Comparison of ENCODE assay signal across 30 cellular contexts in genomic region chr2:240839152-240840143, GRCh38. TPM values are rescaled to one million over a fixed set of nuclear protein-coding genes. Genes with fewer than 3 reads are reported as not detected.
DNase-seq lines count a peak whose midpoint lies in the region; ATAC-seq, FAIRE-seq and TF ChIP-seq lines count a peak whose summit lies in the region.
"Had no signal": no experiment of that assay in that cellular context is flagged by ENCODE, and none has a peak within 500 bp of the region (broad histone marks: within the 10 kb centered on the region; RNA-seq: fewer than 3 reads in every experiment).

No MANE protein-coding gene starts in this region.

- no peak overlapping the region for H3K4me3 Mint-ChIP-seq in astrocyte (ENCODE audit: unreplicated experiment)
- H3K4me3 Mint-ChIP-seq: activated CD8-positive, alpha-beta memory T cell treated with anti-CD3 and anti-CD28 coated beads, Interleukin-2, amount 10 ng/mL, durations not matched to agents 7 days and 5 days; activated naive CD8-positive, alpha-beta T cell treated with anti-CD3 and anti-CD28 coated beads, Interleukin-2, amount 10 ng/mL, durations not matched to agents 7 days and 5 days; activated T-helper 17 cell treated with anti-CD3 and anti-CD28 coated beads, Interleukin-2, amount 50 U/mL, for 72 hours had no signal

- H3K36me3 Mint-ChIP-seq in astrocyte (ENCODE audit: low read depth, unreplicated experiment), result no peaks in the 10 kb centered on the region
- H3K36me3 Mint-ChIP-seq: activated CD8-positive, alpha-beta memory T cell treated with anti-CD3 and anti-CD28 coated beads, Interleukin-2, amount 10 ng/mL, durations not matched to agents 7 days and 5 days; activated naive CD8-positive, alpha-beta T cell treated with anti-CD3 and anti-CD28 coated beads, Interleukin-2, amount 10 ng/mL, durations not matched to agents 7 days and 5 days had no signal

- intact Hi-C loops in psoas muscle (cut with DNase I), result no loop called here

- FAIRE-seq in astrocyte (lab: Jason Lieb, UNC) (no peak), GM12891 (lab: Jason Lieb, UNC) (no peak)
- FAIRE-seq: keratinocyte, small intestine had no signal

- no peak overlapping the region for H3K4me3 ChIP-seq in astrocyte (ENCODE audit: insufficient read depth, low read depth, low read length)
- H3K4me3 ChIP-seq in osteoblast (ENCODE audit: insufficient read depth, low read length), result no peak overlapping the region
- H3K4me3 ChIP-seq in psoas muscle, result no peak overlapping the region
- H3K4me3 ChIP-seq: body of pancreas, lung, thyroid gland had no signal

- TF ChIP-seq POLR2A in GM12891 (IDR thresholded peaks at IDR 0.05; ENCODE audit: low read depth, low read length), result no peak

- in situ Hi-C loops in ACHN (cut with HindIII; ENCODE audit: low pct_ligation_motif_present, low pct_unique_long_range_greater_than_20kb, low sequenced_read_pairs), result no loop called here

- peak; percentile 40 for DNase-seq in ACHN
- DNase-seq in HT1080 (ENCODE audit: low read depth), result peak; percentile 67
- peak; percentile 36 for DNase-seq in astrocyte (ENCODE audit: low read depth)
- DNase-seq in osteoblast (ENCODE audit: insufficient read length, low spot score, missing footprints), result peak; percentile 71
- no peak for DNase-seq in psoas muscle
- DNase-seq in GM12891 (ENCODE audit: insufficient read length, low spot score), result no peak
- DNase-seq in NAMALWA (ENCODE audit: low spot score), result no peak
- DNase-seq: activated CD4-positive, alpha-beta T cell treated with anti-CD3 and anti-CD28 coated beads for 48 hours; activated CD8-positive, alpha-beta memory T cell treated with anti-CD3 and anti-CD28 coated beads, Interleukin-2, amount 10 ng/mL, durations not matched to agents 7 days and 5 days; effector CD4-positive, alpha-beta T cell; GDM1; NCI-H1048; stimulated activated CD4-positive, alpha-beta T cell treated with anti-CD3 and anti-CD28 coated beads, Interleukin-2, amount 100 ng/mL, for 48 hours; stimulated activated naive CD4-positive, alpha-beta T cell treated with Interleukin-2 at 50 U/mL for 16 hours; T-helper 1 cell had no signal

- no peaks in the 10 kb centered on the region for H3K9me3 ChIP-seq in astrocyte (ENCODE audit: insufficient read depth, low read depth, low read length)
- no peaks in the 10 kb centered on the region for H3K9me3 ChIP-seq in osteoblast (ENCODE audit: low read depth, low read length)
- no peaks in the 10 kb centered on the region for H3K9me3 ChIP-seq in psoas muscle
- H3K9me3 ChIP-seq: body of pancreas, neutrophil, thyroid gland had no signal

- H3K27me3 ChIP-seq in astrocyte (ENCODE audit: insufficient read depth, low read length) (peaks cover 12% of the 10 kb centered on the region), osteoblast (ENCODE audit: insufficient read depth, low read length) (peaks cover 33% of the 10 kb centered on the region), psoas muscle (ENCODE audit: insufficient read depth in 3 of 3, low read length in 2 of 3) (no peaks in the 10 kb centered on the region)
- H3K27me3 ChIP-seq: body of pancreas, thyroid gland had no signal

- H2AFZ ChIP-seq in astrocyte (ENCODE audit: low read depth, low read length), result no peak overlapping the region
- no peak overlapping the region for H2AFZ ChIP-seq in osteoblast (ENCODE audit: low read length)

- ATAC-seq in GM18511 (IDR thresholded peaks at IDR 0.05; ENCODE audit: unreplicated experiment), result no peak
- no peak for ATAC-seq in psoas muscle
- ATAC-seq: activated T-helper 17 cell treated with anti-CD3 and anti-CD28 coated beads, Interleukin-2, amount 50 U/mL, for 72 hours had no signal

- no peaks in the 10 kb centered on the region for H3K4me1 Mint-ChIP-seq in astrocyte (ENCODE audit: low read depth, unreplicated experiment)
- H3K4me1 Mint-ChIP-seq: activated CD8-positive, alpha-beta memory T cell treated with anti-CD3 and anti-CD28 coated beads, Interleukin-2, amount 10 ng/mL, durations not matched to agents 7 days and 5 days; activated naive CD8-positive, alpha-beta T cell treated with anti-CD3 and anti-CD28 coated beads, Interleukin-2, amount 10 ng/mL, durations not matched to agents 7 days and 5 days; activated T-helper 17 cell treated with anti-CD3 and anti-CD28 coated beads, Interleukin-2, amount 50 U/mL, for 72 hours had no signal

- H3K4me1 ChIP-seq in astrocyte (ENCODE audit: insufficient read depth, low read length), result peaks cover 5% of the 10 kb centered on the region
- H3K4me1 ChIP-seq in osteoblast (ENCODE audit: insufficient read depth, low read length), result peaks cover 11% of the 10 kb centered on the region
- no peaks in the 10 kb centered on the region for H3K4me1 ChIP-seq in psoas muscle
- H3K4me1 ChIP-seq: body of pancreas, thyroid gland had no signal

- H3K9ac ChIP-seq in astrocyte (ENCODE audit: low read length), result no peak overlapping the region
- H3K9ac ChIP-seq: KMS-11 had no signal

- no peaks in the 10 kb centered on the region for H3K36me3 ChIP-seq in astrocyte (ENCODE audit: insufficient read depth, low read length)
- H3K36me3 ChIP-seq in osteoblast (ENCODE audit: insufficient read depth, low read length), result no peaks in the 10 kb centered on the region
- H3K36me3 ChIP-seq in psoas muscle (ENCODE audit: insufficient read depth in 1 of 2, low read depth in 1 of 2), result no peaks in the 10 kb centered on the region
- H3K36me3 ChIP-seq: neutrophil, thyroid gland had no signal

- 88 to 89% (median 88%) methylated on average over 28 of the region's 28 CpGs for WGBS in psoas muscle, 3 donors

- no peak overlapping the region for H3K27ac Mint-ChIP-seq in astrocyte (ENCODE audit: unreplicated experiment)
- H3K27ac Mint-ChIP-seq: activated CD8-positive, alpha-beta memory T cell treated with anti-CD3 and anti-CD28 coated beads, Interleukin-2, amount 10 ng/mL, durations not matched to agents 7 days and 5 days; activated naive CD8-positive, alpha-beta T cell treated with anti-CD3 and anti-CD28 coated beads, Interleukin-2, amount 10 ng/mL, durations not matched to agents 7 days and 5 days; activated T-helper 17 cell treated with anti-CD3 and anti-CD28 coated beads, Interleukin-2, amount 50 U/mL, for 72 hours had no signal

- no peaks in the 10 kb centered on the region for H3K9me3 Mint-ChIP-seq in astrocyte (ENCODE audit: unreplicated experiment)
- H3K9me3 Mint-ChIP-seq: activated T-helper 17 cell treated with anti-CD3 and anti-CD28 coated beads, Interleukin-2, amount 50 U/mL, for 72 hours had no signal

- H4K20me1 ChIP-seq in astrocyte (ENCODE audit: insufficient read depth, low read length), result no peaks in the 10 kb centered on the region
- H4K20me1 ChIP-seq in osteoblast (ENCODE audit: insufficient read depth, low read length), result peaks cover 4% of the 10 kb centered on the region

- H3K4me2 ChIP-seq in astrocyte (ENCODE audit: low read length) (no peak overlapping the region), osteoblast (ENCODE audit: insufficient read depth, low read length) (no peak overlapping the region)
- H3K4me2 ChIP-seq: KMS-11 had no signal

- TF ChIP-seq CTCF in astrocyte (IDR thresholded peaks at IDR 0.05; ENCODE audit: insufficient read depth, low read depth, low read length), result no peak
- TF ChIP-seq CTCF in osteoblast (IDR thresholded peaks at IDR 0.05; ENCODE audit: extremely low read depth, low read depth, low read length), result no peak
- TF ChIP-seq CTCF in psoas muscle (IDR thresholded peaks at IDR 0.05), result no peak

- no peak overlapping the region for H3K27ac ChIP-seq in astrocyte (ENCODE audit: low read depth, low read length)
- no peak overlapping the region for H3K27ac ChIP-seq in osteoblast (ENCODE audit: low read depth, low read length)
- H3K27ac ChIP-seq in psoas muscle, result no peak overlapping the region
- H3K27ac ChIP-seq: body of pancreas, C4-2B, KMS-11, neutrophil, thyroid gland had no signal

- peaks cover 36% of the 10 kb centered on the region for H3K27me3 Mint-ChIP-seq in astrocyte (ENCODE audit: low read depth, unreplicated experiment)

- H3K79me2 ChIP-seq in astrocyte (ENCODE audit: insufficient read depth, low read length) (no peaks in the 10 kb centered on the region), osteoblast (ENCODE audit: insufficient read depth, low read length) (no peaks in the 10 kb centered on the region)

TF ChIP-seq in GM12891, 5 proteins besides CTCF, POLR2A, EP300 and RAD21:
- TF ChIP-seq SPI1 (IDR thresholded peaks at IDR 0.05; ENCODE audit: low read depth, low read length) (no peak), POU2F2 (IDR thresholded peaks at IDR 0.05; ENCODE audit: low read depth, low read length) (no peak), POLR2AphosphoS5 (IDR thresholded peaks at IDR 0.05; ENCODE audit: low read depth, low read length) (no peak), TAF1 (IDR thresholded peaks at IDR 0.05; ENCODE audit: low read depth, low read length) (no peak), PAX5 (IDR thresholded peaks at IDR 0.05; ENCODE audit: insufficient read depth, low read length, severe bottlenecking) (no peak)

RNA-seq across cellular contexts. Expression of gene KIF1A, which starts 19.4 kb away (rescaled TPM):
- 0.14 TPM in 1 of 2 replicates, not detected in the other for total RNA-seq in HT1080 (2014; rRNA removed; shearing (Covaris generic))
- polyA plus RNA-seq in HT1080 (2015; cell fraction: cytosol; rRNA removed), result not detected in 2 replicates
- 0.06 TPM in 1 of 2 replicates, not detected in the other for polyA plus RNA-seq in HT1080 (2015; cell fraction: nucleus; rRNA removed)
- 20.3 and 51.2 TPM in 2 replicates for total RNA-seq in astrocyte
- under 0.01 TPM in 1 of 2 replicates, not detected in the other for total RNA-seq in osteoblast
- 1 to 10 TPM in 1 of 4 donors, under 1 TPM in 1, not detected in 2; 0.18 to 1.2 TPM for total RNA-seq in psoas muscle
- under 1 TPM; 0.01 to 0.12 (median 0.10) TPM for polyA plus RNA-seq in psoas muscle
- 0.58 TPM for polyA plus RNA-seq in GM12891 (2012; ENCODE audit: low read depth, missing spikeins)
- total RNA-seq: HT-29 had no signal
- polyA plus RNA-seq: keratinocyte had no signal

RNA-seq across cellular contexts. Expression of gene AGXT, which starts 29.2 kb away (rescaled TPM):
- total RNA-seq in HT1080 (2014; rRNA removed; shearing (Covaris generic)), result not detected in 2 replicates
- polyA plus RNA-seq in HT1080 (2015; cell fraction: cytosol; rRNA removed), result not detected in 2 replicates
- polyA plus RNA-seq in HT1080 (2015; cell fraction: nucleus; rRNA removed), result not detected in 2 replicates
- total RNA-seq in astrocyte (not detected in 2 replicates), osteoblast (not detected in 2 replicates), psoas muscle (under 1 TPM in 1 of 4 donors, not detected in 3; 0.30 TPM)
- 1 to 10 TPM in 1 of 3 donors, under 1 TPM in 1, not detected in 1; 0.11 to 1.3 TPM for polyA plus RNA-seq in psoas muscle
- not detected for polyA plus RNA-seq in GM12891 (2012; ENCODE audit: low read depth, missing spikeins)
- total RNA-seq: A673; activated CD8-positive, alpha-beta memory T cell treated with anti-CD3 and anti-CD28 coated beads, Interleukin-2, amount 10 ng/mL, durations not matched to agents 7 days and 5 days; activated naive CD8-positive, alpha-beta T cell treated with anti-CD3 and anti-CD28 coated beads, Interleukin-2, amount 10 ng/mL, durations not matched to agents 7 days and 5 days; activated T-helper 17 cell treated with anti-CD3 and anti-CD28 coated beads, Interleukin-2, amount 50 U/mL, for 72 hours; esophagus mucosa; Right ventricle myocardium inferior; thyroid gland had no signal
- polyA plus RNA-seq: keratinocyte had no signal

RNA-seq across cellular contexts. Expression of gene MAB21L4, which starts 56.5 kb away (rescaled TPM):
- not detected in 2 replicates for total RNA-seq in HT1080 (2014; rRNA removed; shearing (Covaris generic))
- polyA plus RNA-seq in HT1080 (2015; cell fraction: cytosol; rRNA removed), result 0.05 and 0.08 TPM in 2 replicates
- not detected in 2 replicates for polyA plus RNA-seq in HT1080 (2015; cell fraction: nucleus; rRNA removed)
- 0.43 and 0.59 TPM in 2 replicates for total RNA-seq in astrocyte
- total RNA-seq in osteoblast, result not detected in 2 replicates
- not detected for total RNA-seq in psoas muscle
- not detected for polyA plus RNA-seq in psoas muscle
- polyA plus RNA-seq in GM12891 (2012; ENCODE audit: low read depth, missing spikeins), result not detected
- total RNA-seq: A673; activated CD8-positive, alpha-beta memory T cell treated with anti-CD3 and anti-CD28 coated beads, Interleukin-2, amount 10 ng/mL, durations not matched to agents 7 days and 5 days; activated naive CD8-positive, alpha-beta T cell treated with anti-CD3 and anti-CD28 coated beads, Interleukin-2, amount 10 ng/mL, durations not matched to agents 7 days and 5 days; activated T-helper 17 cell treated with anti-CD3 and anti-CD28 coated beads, Interleukin-2, amount 50 U/mL, for 72 hours; Right ventricle myocardium inferior had no signal

Comparison
In these comparisons a context has a peak if more than half of its experiments do, and no peak if none do; other contexts are left out.
1. DNase-seq: peak in ACHN (single experiment), HT1080 (single experiment), astrocyte (single experiment) and osteoblast (single experiment); none in psoas muscle (0 of 2), GM12891 (single experiment) and NAMALWA (single experiment).